10 cellular contexts compared by ENCODE assay signal in genomic region chr6:84762941-84763396, GRCh38. TPM values are rescaled to one million over a fixed set of nuclear protein-coding genes. Genes with fewer than 3 reads are reported as not detected.
A peak's percentile ranks its signal among the peaks of the same experiment; 100 is the strongest.
DNase-seq lines count a peak whose midpoint lies in the region; ATAC-seq and TF ChIP-seq lines count a peak whose summit lies in the region.
"Had no signal": no experiment of that assay in that cellular context is flagged by ENCODE, and none has a peak within 500 bp of the region (broad histone marks: within the 10 kb centered on the region; RNA-seq: fewer than 3 reads in every experiment).

No MANE protein-coding gene starts in this region.

- H3K27ac ChIP-seq in RWPE2 (ENCODE audit: poor library complexity, severe bottlenecking) = peak overlapping the region; percentile 50
- no peak overlapping the region for H3K27ac ChIP-seq in Karpas-422 (ENCODE audit: low read length)

- H3K27ac Mint-ChIP-seq in progenitor cell of endocrine pancreas = no peak overlapping the region

- H3K9me2 ChIP-seq in Karpas-422 (replicated peaks; ENCODE audit: insufficient read depth, low read length) = no peaks in the 10 kb centered on the region

- H3K79me2 ChIP-seq in Karpas-422 (ENCODE audit: low read length) = no peaks in the 10 kb centered on the region

- H3K27me3 ChIP-seq in RWPE2 (ENCODE audit: insufficient read depth, poor library complexity, severe bottlenecking) = peaks cover 71% of the 10 kb centered on the region
- H3K27me3 ChIP-seq in Karpas-422 (ENCODE audit: low read length) = no peaks in the 10 kb centered on the region

- H3K9ac ChIP-seq in Karpas-422 (ENCODE audit: low read length) = no peak overlapping the region

- H3K4me3 ChIP-seq in RWPE2 (ENCODE audit: severe bottlenecking) (peak overlapping the region; percentile 44), foreskin fibroblast (ENCODE audit: low read depth in 1 of 2, low read length in 2 of 2) (peak overlapping the region; percentile 59 to 87), Karpas-422 (ENCODE audit: low read length) (no peak overlapping the region)

- H3K9me3 ChIP-seq in RWPE2 (ENCODE audit: severe bottlenecking) (no peaks in the 10 kb centered on the region), Karpas-422 (ENCODE audit: low read length) (peaks cover 5% of the 10 kb centered on the region; the same call in 1 of the 2 replicates)

- no peaks in the 10 kb centered on the region for H3K36me3 ChIP-seq in RWPE2 (ENCODE audit: low read depth)
- H3K36me3 ChIP-seq in Karpas-422 (ENCODE audit: insufficient read depth, low read length) = no peaks in the 10 kb centered on the region

- H2AFZ ChIP-seq in Karpas-422 (ENCODE audit: low read length) = no peak overlapping the region

- DNase-seq in COR-L47 (lab: John Stamatoyannopoulos, UW) (peak; percentile 13), RWPE2 (ENCODE audit: low spot score) (no peak), foreskin fibroblast (no peak), progenitor cell of endocrine pancreas (ENCODE audit: low spot score, unreplicated experiment) (no peak), Karpas-422 (no peak), NCI-H526 treated with DMSO at 0.1 percent for 48 hours (lab: John Stamatoyannopoulos, UW) (no peak), cortex of kidney (lab: John Stamatoyannopoulos, UW) (no peak)
- no peak for DNase-seq in stimulated activated CD4-positive, alpha-beta T cell treated with anti-CD3 and anti-CD28 coated beads, Interleukin-1b, Interleukin-23, amount 100 ng/mL, for 48 hours
- DNase-seq: NCI-H2171; stimulated activated CD4-positive, alpha-beta T cell treated with anti-CD3 and anti-CD28 coated beads, Interleukin-2, amount 100 ng/mL, for 48 hours had no signal

- no peak for ATAC-seq in RWPE2 (ENCODE audit: low read depth)

- H3K36me3 Mint-ChIP-seq in progenitor cell of endocrine pancreas (ENCODE audit: insufficient read depth) = no peaks in the 10 kb centered on the region

- H3K4me1 Mint-ChIP-seq in progenitor cell of endocrine pancreas (ENCODE audit: low read depth) = peaks cover 4% of the 10 kb centered on the region

- H3K9me3 Mint-ChIP-seq in progenitor cell of endocrine pancreas (ENCODE audit: low read depth) = no peaks in the 10 kb centered on the region

- H3K27me3 Mint-ChIP-seq in progenitor cell of endocrine pancreas = peaks cover 84% of the 10 kb centered on the region

- H3K4me1 ChIP-seq in RWPE2 (ENCODE audit: insufficient read depth, poor library complexity, severe bottlenecking) (peaks cover 2% of the 10 kb centered on the region), Karpas-422 (ENCODE audit: low read length) (no peaks in the 10 kb centered on the region)

- no peak overlapping the region for H3K4me2 ChIP-seq in Karpas-422 (ENCODE audit: low read depth, low read length, poor library complexity, severe bottlenecking)

- TF ChIP-seq CTCF in RWPE2 (IDR thresholded peaks at IDR 0.05; ENCODE audit: poor library complexity, severe bottlenecking) (peak; percentile 22), foreskin fibroblast (IDR thresholded peaks at IDR 0.05; ENCODE audit: low read depth, low read length) (peak; percentile 1), progenitor cell of endocrine pancreas (IDR thresholded peaks at IDR 0.05; ENCODE audit: unreplicated experiment) (no peak)

- no peaks in the 10 kb centered on the region for H4K20me1 ChIP-seq in Karpas-422 (ENCODE audit: insufficient read depth, low read depth, low read length)

- peak overlapping the region; percentile 84 for H3K4me3 Mint-ChIP-seq in progenitor cell of endocrine pancreas (ENCODE audit: low read depth)

RNA-seq across cellular contexts. Expression of gene TBX18, which starts 1.4 kb away (rescaled TPM):
- 1.3 and 1.8 TPM in 2 replicates for total RNA-seq in progenitor cell of endocrine pancreas
- not detected in 2 replicates for total RNA-seq in Karpas-422 (2014; rRNA removed; shearing (Covaris generic); ENCODE audit: low replicate concordance)
